In genomic region chr2:44705356-44705755, GRCh38 we compare ENCODE assay signal across 16 cellular contexts.
DNase-seq lines count a peak whose midpoint lies in the region; TF ChIP-seq lines count a peak whose summit lies in the region.
"Had no signal": no experiment of that assay in that cellular context is flagged by ENCODE, and none has a peak within 500 bp of the region (broad histone marks: within the 10 kb centered on the region; RNA-seq: fewer than 3 reads in every experiment).

No MANE protein-coding gene starts in this region.

- CTCF ChIA-PET in activated naive CD4-positive, alpha-beta T cell treated with anti-CD3 and anti-CD28 coated beads, Interleukin-2, amount 10 ng/mL, durations not matched to agents 7 days and 5 days (lab: Charles Lee), result no interaction called here

- no peak overlapping the region for H3K27ac ChIP-seq in uterus
- H3K27ac ChIP-seq: 22Rv1; BLaER1 treated with 17β-estradiol and CSF1 and Interleukin-3, amounts not matched to agents 10 nM and 100 nM; RWPE1; SJCRH30 had no signal

- H3K27me3 ChIP-seq in uterus, result no peaks in the 10 kb centered on the region
- H3K27me3 ChIP-seq: BLaER1 treated with 17β-estradiol and CSF1 and Interleukin-3, amounts not matched to agents 10 nM and 100 nM; SJCRH30 had no signal

- DNase-seq in NCI-H82 (lab: John Stamatoyannopoulos, UW) (peak; percentile 37), NCI-H82 treated with DMSO at 0.1 percent for 48 hours (lab: John Stamatoyannopoulos, UW; ENCODE audit: unreplicated experiment) (no peak), NCI-H774 (lab: John Stamatoyannopoulos, UW) (peak; percentile 51), glutamatergic neuron (no peak), retina (peak; percentile 56), uterus (no peak)
- DNase-seq in NK-92 treated with Interleukin-12 subunit alpha and Interleukin-12 subunit beta, amount 100 ng/mL, for 24 hours (lab: John Stamatoyannopoulos, UW), result no peak
- no peak for DNase-seq in activated naive CD4-positive, alpha-beta T cell treated with anti-CD3 and anti-CD28 coated beads, Interleukin-2, amount 10 ng/mL, durations not matched to agents 7 days and 5 days
- DNase-seq: DMS 273 treated with DMSO at 0.1 percent for 48 hours, NCI-H1694 treated with DMSO at 0.1 percent for 48 hours, NCI-H2171 treated with DMSO at 0.1 percent for 48 hours, OCI-M1, SJCRH30 had no signal

- H3K9me3 ChIP-seq in uterus, result no peaks in the 10 kb centered on the region
- H3K9me3 ChIP-seq: SJCRH30 had no signal

- H3K4me1 ChIP-seq in uterus, result no peaks in the 10 kb centered on the region

- TF ChIP-seq CTCF in glutamatergic neuron (IDR thresholded peaks at IDR 0.05; ENCODE audit: partially characterized antibody, unreplicated experiment), result no peak
- no peak for TF ChIP-seq CTCF in uterus (IDR thresholded peaks at IDR 0.05)

- no peak for TF ChIP-seq POLR2A in uterus (IDR thresholded peaks at IDR 0.05)

- intact Hi-C loops in uterus (cut with DNase I; ENCODE audit: low total_unique reads), result no loop called here

- peaks cover 1% of the 10 kb centered on the region for H3K36me3 Mint-ChIP-seq in glutamatergic neuron (ENCODE audit: unreplicated experiment)
- no peaks in the 10 kb centered on the region for H3K36me3 Mint-ChIP-seq in activated naive CD4-positive, alpha-beta T cell treated with anti-CD3 and anti-CD28 coated beads, Interleukin-2, amount 10 ng/mL, durations not matched to agents 7 days and 5 days

- H3K36me3 ChIP-seq in uterus, result no peaks in the 10 kb centered on the region
- H3K36me3 ChIP-seq: SJCRH30 had no signal

- peaks cover 35% of the 10 kb centered on the region for H3K4me1 Mint-ChIP-seq in glutamatergic neuron (ENCODE audit: low read depth, unreplicated experiment)
- H3K4me1 Mint-ChIP-seq in activated naive CD4-positive, alpha-beta T cell treated with anti-CD3 and anti-CD28 coated beads, Interleukin-2, amount 10 ng/mL, durations not matched to agents 7 days and 5 days, result peaks cover 6% of the 10 kb centered on the region

- H3K4me3 Mint-ChIP-seq in glutamatergic neuron (ENCODE audit: unreplicated experiment), result no peak overlapping the region
- no peak overlapping the region for H3K4me3 Mint-ChIP-seq in activated naive CD4-positive, alpha-beta T cell treated with anti-CD3 and anti-CD28 coated beads, Interleukin-2, amount 10 ng/mL, durations not matched to agents 7 days and 5 days

- H3K4me3 ChIP-seq in uterus, result no peak overlapping the region
- H3K4me3 ChIP-seq: BLaER1 treated with 17β-estradiol and CSF1 and Interleukin-3, amounts not matched to agents 10 nM and 100 nM; SJCRH30 had no signal

- peak overlapping the region; percentile 95 for H3K27ac Mint-ChIP-seq in glutamatergic neuron (ENCODE audit: unreplicated experiment)
- no peak overlapping the region for H3K27ac Mint-ChIP-seq in activated naive CD4-positive, alpha-beta T cell treated with anti-CD3 and anti-CD28 coated beads, Interleukin-2, amount 10 ng/mL, durations not matched to agents 7 days and 5 days

- no peaks in the 10 kb centered on the region for H3K9me3 Mint-ChIP-seq in glutamatergic neuron (ENCODE audit: unreplicated experiment)
- H3K9me3 Mint-ChIP-seq in activated naive CD4-positive, alpha-beta T cell treated with anti-CD3 and anti-CD28 coated beads, Interleukin-2, amount 10 ng/mL, durations not matched to agents 7 days and 5 days, result no peaks in the 10 kb centered on the region

- H3K27me3 Mint-ChIP-seq in glutamatergic neuron (ENCODE audit: unreplicated experiment), result peaks cover 4% of the 10 kb centered on the region
- H3K27me3 Mint-ChIP-seq in activated naive CD4-positive, alpha-beta T cell treated with anti-CD3 and anti-CD28 coated beads, Interleukin-2, amount 10 ng/mL, durations not matched to agents 7 days and 5 days, result no peaks in the 10 kb centered on the region

Comparison
In these comparisons a context has a peak if more than half of its experiments do, and no peak if none do; other contexts are left out.
1. DNase-seq: peak in NCI-H82 (single experiment), NCI-H774 (single experiment) and retina (single experiment); none in NCI-H82 treated with DMSO at 0.1 percent for 48 hours (single experiment), glutamatergic neuron (single experiment), uterus (0 of 2), NK-92 treated with Interleukin-12 subunit alpha and Interleukin-12 subunit beta, amount 100 ng/mL, for 24 hours (single experiment) and activated naive CD4-positive, alpha-beta T cell treated with anti-CD3 and anti-CD28 coated beads, Interleukin-2, amount 10 ng/mL, durations not matched to agents 7 days and 5 days (single experiment).